ENCODE assay signal across 1 cellular context in the genomic region with DNA sequence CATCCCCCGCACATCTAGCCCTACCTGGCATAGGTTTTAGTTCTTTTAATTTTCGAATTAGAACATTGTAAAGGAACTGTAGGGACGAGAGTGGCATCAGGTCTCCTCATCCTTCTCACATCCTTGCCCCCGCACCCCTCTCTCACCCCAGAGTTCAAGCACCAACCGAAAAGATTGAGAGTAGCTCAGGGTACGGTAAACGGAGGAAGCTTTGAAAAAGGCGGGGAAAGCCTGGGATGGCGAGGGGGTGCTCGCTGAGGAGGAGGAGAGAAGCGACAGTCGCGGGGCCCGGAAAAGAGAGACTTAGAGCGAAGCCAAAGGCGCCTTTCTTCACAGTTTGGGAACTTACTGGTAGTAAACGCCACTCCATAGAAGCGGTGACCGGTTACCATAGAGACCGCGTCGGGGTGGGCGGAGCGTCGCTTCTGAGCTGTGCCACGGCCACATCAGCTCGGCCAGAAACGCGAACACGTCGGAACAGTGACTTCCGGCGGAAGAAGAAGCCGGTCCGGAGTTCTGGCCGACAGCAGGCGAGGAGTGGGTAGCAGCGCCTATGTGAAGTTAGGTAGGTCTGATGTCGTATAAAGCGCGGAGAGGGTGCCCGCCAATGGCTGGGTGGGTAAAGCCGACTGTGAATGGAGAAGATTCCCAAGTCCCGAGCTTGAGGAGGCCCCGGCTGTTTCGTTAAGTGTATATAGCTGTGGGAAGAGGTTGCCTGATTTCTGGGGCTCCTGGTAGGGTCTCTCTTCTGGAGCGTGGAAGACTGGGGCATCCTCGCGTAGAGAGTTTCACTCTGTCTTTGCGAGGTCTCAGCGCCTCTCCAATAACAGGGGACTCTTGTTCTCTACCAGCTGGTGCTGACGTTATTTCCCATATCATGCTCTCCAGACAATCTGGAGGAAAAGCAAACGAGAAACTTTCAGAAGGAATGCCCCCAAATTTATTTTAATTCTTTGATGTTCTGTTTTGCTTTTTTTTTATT.
A peak's percentile ranks its signal among the peaks of the same experiment; 100 is the strongest.
TF ChIP-seq lines count a peak whose summit lies in the region.

A gene with protein sequence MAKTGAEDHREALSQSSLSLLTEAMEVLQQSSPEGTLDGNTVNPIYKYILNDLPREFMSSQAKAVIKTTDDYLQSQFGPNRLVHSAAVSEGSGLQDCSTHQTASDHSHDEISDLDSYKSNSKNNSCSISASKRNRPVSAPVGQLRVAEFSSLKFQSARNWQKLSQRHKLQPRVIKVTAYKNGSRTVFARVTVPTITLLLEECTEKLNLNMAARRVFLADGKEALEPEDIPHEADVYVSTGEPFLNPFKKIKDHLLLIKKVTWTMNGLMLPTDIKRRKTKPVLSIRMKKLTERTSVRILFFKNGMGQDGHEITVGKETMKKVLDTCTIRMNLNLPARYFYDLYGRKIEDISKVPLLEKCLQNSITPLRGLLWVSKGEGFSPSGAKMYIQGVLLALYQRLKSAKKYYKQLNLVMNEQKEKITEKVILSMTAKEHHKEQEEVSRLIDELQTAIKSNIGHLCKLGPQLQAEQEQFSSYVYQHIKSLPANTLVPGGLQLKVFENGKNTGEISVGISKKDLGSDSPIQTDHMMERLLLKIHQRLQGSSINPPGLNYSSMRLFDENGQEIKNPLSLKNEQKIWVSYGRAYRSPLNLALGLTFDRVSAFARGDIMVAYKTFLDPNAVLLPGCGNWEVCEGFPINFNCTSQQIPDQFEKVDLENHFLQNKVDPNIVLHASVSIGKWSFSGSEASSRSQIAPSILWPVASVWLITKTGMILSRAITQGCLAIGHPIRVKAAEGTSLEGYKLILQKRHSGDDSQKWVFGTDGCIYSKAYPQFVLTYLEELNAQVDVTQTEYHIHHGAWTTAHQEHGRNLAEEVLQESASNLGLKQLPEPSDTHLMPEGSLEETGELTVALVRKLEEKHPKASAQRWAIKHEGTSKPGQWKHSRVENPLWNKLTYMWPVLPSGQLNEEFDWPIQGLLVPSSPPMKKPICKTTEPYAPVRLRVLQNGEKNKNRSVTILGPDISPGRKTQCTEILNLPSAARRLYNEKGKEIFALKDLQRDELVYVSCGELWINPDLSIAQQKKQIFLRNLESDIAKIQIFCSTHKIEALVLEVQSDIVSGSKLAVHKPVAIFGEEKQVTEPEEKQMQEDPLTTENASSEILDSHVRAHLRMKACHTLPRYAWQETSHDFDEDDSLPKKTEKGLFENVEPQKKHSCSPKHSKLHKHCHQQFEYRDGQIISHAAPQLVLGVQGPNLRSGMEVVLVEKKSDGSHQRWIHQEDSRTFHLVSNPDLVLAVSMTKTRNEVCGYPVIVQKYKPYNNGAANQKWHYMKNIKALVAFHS (N-terminal part only) (minus strand): TSS at position 392 of the 982 bp plus-strand sequence. CDS start 41,459 bp downstream, outside the sequence.
A gene with protein sequence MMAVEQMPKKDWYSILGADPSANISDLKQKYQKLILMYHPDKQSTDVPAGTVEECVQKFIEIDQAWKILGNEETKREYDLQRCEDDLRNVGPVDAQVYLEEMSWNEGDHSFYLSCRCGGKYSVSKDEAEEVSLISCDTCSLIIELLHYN (plus strand): TSS at position 513 of the 982 bp plus-strand sequence. CDS start 889 bp downstream, outside the sequence.

TF ChIP-seq in K562, 482 proteins besides CTCF, POLR2A, EP300 and RAD21 (continued from another document and continues in another):
- TF ChIP-seq, protein P1, sequence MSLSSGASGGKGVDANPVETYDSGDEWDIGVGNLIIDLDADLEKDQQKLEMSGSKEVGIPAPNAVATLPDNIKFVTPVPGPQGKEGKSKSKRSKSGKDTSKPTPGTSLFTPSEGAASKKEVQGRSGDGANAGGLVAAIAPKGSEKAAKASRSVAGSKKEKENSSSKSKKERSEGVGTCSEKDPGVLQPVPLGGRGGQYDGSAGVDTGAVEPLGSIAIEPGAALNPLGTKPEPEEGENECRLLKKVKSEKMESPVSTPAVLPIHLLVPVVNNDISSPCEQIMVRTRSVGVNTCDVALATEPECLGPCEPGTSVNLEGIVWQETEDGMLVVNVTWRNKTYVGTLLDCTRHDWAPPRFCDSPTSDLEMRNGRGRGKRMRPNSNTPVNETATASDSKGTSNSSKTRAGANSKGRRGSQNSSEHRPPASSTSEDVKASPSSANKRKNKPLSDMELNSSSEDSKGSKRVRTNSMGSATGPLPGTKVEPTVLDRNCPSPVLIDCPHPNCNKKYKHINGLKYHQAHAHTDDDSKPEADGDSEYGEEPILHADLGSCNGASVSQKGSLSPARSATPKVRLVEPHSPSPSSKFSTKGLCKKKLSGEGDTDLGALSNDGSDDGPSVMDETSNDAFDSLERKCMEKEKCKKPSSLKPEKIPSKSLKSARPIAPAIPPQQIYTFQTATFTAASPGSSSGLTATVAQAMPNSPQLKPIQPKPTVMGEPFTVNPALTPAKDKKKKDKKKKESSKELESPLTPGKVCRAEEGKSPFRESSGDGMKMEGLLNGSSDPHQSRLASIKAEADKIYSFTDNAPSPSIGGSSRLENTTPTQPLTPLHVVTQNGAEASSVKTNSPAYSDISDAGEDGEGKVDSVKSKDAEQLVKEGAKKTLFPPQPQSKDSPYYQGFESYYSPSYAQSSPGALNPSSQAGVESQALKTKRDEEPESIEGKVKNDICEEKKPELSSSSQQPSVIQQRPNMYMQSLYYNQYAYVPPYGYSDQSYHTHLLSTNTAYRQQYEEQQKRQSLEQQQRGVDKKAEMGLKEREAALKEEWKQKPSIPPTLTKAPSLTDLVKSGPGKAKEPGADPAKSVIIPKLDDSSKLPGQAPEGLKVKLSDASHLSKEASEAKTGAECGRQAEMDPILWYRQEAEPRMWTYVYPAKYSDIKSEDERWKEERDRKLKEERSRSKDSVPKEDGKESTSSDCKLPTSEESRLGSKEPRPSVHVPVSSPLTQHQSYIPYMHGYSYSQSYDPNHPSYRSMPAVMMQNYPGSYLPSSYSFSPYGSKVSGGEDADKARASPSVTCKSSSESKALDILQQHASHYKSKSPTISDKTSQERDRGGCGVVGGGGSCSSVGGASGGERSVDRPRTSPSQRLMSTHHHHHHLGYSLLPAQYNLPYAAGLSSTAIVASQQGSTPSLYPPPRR (CRISPR knock-in tag; IDR thresholded peaks at IDR 0.05; ENCODE audit: borderline replicate concordance) = no peak
- 0 out of 2 replicates have a peak, but pooled peaks have one; percentile 39 for TF ChIP-seq GTF2F1 (IDR thresholded peaks at IDR 0.05; ENCODE audit: low read depth, low read length)
- TF ChIP-seq, protein P2, sequence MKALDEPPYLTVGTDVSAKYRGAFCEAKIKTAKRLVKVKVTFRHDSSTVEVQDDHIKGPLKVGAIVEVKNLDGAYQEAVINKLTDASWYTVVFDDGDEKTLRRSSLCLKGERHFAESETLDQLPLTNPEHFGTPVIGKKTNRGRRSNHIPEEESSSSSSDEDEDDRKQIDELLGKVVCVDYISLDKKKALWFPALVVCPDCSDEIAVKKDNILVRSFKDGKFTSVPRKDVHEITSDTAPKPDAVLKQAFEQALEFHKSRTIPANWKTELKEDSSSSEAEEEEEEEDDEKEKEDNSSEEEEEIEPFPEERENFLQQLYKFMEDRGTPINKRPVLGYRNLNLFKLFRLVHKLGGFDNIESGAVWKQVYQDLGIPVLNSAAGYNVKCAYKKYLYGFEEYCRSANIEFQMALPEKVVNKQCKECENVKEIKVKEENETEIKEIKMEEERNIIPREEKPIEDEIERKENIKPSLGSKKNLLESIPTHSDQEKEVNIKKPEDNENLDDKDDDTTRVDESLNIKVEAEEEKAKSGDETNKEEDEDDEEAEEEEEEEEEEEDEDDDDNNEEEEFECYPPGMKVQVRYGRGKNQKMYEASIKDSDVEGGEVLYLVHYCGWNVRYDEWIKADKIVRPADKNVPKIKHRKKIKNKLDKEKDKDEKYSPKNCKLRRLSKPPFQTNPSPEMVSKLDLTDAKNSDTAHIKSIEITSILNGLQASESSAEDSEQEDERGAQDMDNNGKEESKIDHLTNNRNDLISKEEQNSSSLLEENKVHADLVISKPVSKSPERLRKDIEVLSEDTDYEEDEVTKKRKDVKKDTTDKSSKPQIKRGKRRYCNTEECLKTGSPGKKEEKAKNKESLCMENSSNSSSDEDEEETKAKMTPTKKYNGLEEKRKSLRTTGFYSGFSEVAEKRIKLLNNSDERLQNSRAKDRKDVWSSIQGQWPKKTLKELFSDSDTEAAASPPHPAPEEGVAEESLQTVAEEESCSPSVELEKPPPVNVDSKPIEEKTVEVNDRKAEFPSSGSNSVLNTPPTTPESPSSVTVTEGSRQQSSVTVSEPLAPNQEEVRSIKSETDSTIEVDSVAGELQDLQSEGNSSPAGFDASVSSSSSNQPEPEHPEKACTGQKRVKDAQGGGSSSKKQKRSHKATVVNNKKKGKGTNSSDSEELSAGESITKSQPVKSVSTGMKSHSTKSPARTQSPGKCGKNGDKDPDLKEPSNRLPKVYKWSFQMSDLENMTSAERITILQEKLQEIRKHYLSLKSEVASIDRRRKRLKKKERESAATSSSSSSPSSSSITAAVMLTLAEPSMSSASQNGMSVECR (CRISPR knock-in tag; IDR thresholded peaks at IDR 0.05) = peak; percentile 70; the same call in 1 of the 2 replicates
- peak in 1 of 2 experiments; percentile 36; a peak in 1 of 4 replicates for TF ChIP-seq NRF1 (conservative IDR thresholded peaks at IDR 0.05 in 1 of 2, IDR thresholded peaks at IDR 0.05 in 1 of 2)
- no peak for TF ChIP-seq ZNF282 (CRISPR knock-in tag; IDR thresholded peaks at IDR 0.05)
- peak; percentile 91 for TF ChIP-seq PHF8 (IDR thresholded peaks at IDR 0.05; ENCODE audit: borderline replicate concordance, low read length)
- 0 out of 2 replicates have a peak, but pooled peaks have one; percentile 52 for TF ChIP-seq ZNF766 (CRISPR knock-in tag; conservative IDR thresholded peaks at IDR 0.05)
- TF ChIP-seq KLF6 (CRISPR knock-in tag; IDR thresholded peaks at IDR 0.05; ENCODE audit: borderline replicate concordance) = no peak
- TF ChIP-seq DIDO1 (tag; IDR thresholded peaks at IDR 0.05; ENCODE audit: low read depth) = peak; percentile 68; the same call in 1 of the 2 replicates
- TF ChIP-seq CBX1 (IDR thresholded peaks at IDR 0.05; ENCODE audit: low read depth) = peak; percentile 50; the same call in 1 of the 2 replicates
- TF ChIP-seq, protein P3, sequence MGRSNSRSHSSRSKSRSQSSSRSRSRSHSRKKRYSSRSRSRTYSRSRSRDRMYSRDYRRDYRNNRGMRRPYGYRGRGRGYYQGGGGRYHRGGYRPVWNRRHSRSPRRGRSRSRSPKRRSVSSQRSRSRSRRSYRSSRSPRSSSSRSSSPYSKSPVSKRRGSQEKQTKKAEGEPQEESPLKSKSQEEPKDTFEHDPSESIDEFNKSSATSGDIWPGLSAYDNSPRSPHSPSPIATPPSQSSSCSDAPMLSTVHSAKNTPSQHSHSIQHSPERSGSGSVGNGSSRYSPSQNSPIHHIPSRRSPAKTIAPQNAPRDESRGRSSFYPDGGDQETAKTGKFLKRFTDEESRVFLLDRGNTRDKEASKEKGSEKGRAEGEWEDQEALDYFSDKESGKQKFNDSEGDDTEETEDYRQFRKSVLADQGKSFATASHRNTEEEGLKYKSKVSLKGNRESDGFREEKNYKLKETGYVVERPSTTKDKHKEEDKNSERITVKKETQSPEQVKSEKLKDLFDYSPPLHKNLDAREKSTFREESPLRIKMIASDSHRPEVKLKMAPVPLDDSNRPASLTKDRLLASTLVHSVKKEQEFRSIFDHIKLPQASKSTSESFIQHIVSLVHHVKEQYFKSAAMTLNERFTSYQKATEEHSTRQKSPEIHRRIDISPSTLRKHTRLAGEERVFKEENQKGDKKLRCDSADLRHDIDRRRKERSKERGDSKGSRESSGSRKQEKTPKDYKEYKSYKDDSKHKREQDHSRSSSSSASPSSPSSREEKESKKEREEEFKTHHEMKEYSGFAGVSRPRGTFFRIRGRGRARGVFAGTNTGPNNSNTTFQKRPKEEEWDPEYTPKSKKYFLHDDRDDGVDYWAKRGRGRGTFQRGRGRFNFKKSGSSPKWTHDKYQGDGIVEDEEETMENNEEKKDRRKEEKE (IDR thresholded peaks at IDR 0.05; ENCODE audit: borderline replicate concordance in 1 of 2, control insufficient read depth in 1 of 2, low read depth in 2 of 2, low read length in 1 of 2) = peak in 1 of 2 experiments; percentile 87; a peak in 2 of 4 replicates
- TF ChIP-seq ATF1 (CRISPR knock-in tag; IDR thresholded peaks at IDR 0.05) = no peak
- TF ChIP-seq ATF1 (tag; IDR thresholded peaks at IDR 0.05) = peak; percentile 88
- peak; percentile 77 for TF ChIP-seq MXI1 (IDR thresholded peaks at IDR 0.05; ENCODE audit: low read depth, low read length)
- peak; percentile 56; the same call in 1 of the 2 replicates for TF ChIP-seq HDAC2 (IDR thresholded peaks at IDR 0.05)
- TF ChIP-seq, protein P4, sequence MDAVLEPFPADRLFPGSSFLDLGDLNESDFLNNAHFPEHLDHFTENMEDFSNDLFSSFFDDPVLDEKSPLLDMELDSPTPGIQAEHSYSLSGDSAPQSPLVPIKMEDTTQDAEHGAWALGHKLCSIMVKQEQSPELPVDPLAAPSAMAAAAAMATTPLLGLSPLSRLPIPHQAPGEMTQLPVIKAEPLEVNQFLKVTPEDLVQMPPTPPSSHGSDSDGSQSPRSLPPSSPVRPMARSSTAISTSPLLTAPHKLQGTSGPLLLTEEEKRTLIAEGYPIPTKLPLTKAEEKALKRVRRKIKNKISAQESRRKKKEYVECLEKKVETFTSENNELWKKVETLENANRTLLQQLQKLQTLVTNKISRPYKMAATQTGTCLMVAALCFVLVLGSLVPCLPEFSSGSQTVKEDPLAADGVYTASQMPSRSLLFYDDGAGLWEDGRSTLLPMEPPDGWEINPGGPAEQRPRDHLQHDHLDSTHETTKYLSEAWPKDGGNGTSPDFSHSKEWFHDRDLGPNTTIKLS (IDR thresholded peaks at IDR 0.05; ENCODE audit: borderline replicate concordance, low read depth) = peak; percentile 56; the same call in 1 of the 2 replicates
- TF ChIP-seq CTBP1 (IDR thresholded peaks at IDR 0.05; ENCODE audit: borderline replicate concordance) = peak; percentile 76; the same call in 1 of the 2 replicates
- TF ChIP-seq L3MBTL2 (IDR thresholded peaks at IDR 0.05) = peak; percentile 36; the same call in 1 of the 2 replicates
- 0 out of 2 replicates have a peak, but pooled peaks have one; percentile 22 for TF ChIP-seq TEAD4 (IDR thresholded peaks at IDR 0.05; ENCODE audit: low read length)
- TF ChIP-seq TEAD4 (CRISPR knock-in tag; IDR thresholded peaks at IDR 0.05; ENCODE audit: borderline replicate concordance) = no peak
- TF ChIP-seq ZNF197 (CRISPR knock-in tag; IDR thresholded peaks at IDR 0.05; ENCODE audit: low read depth) = peak; percentile 61; the same call in 1 of the 2 replicates
